8 cellular contexts compared by ENCODE assay signal in genomic region chr7:74269757-74270277, GRCh38. TPM values are rescaled to one million over a fixed set of nuclear protein-coding genes. Genes with fewer than 3 reads are reported as not detected.
A peak's percentile ranks its signal among the peaks of the same experiment; 100 is the strongest.
DNase-seq lines count a peak whose midpoint lies in the region; ATAC-seq and TF ChIP-seq lines count a peak whose summit lies in the region.

No MANE protein-coding gene starts in this region.

- H3K27ac ChIP-seq in gastrocnemius medialis: peak overlapping the region in 2 of 4 donors; percentile 34 to 55

- in situ Hi-C loops in gastrocnemius medialis (cut with MboI; ENCODE audit: low sequenced_read_pairs in 4 of 4): no loop called here

- H3K36me3 ChIP-seq in BJ (ENCODE audit: control insufficient read depth, insufficient read depth, low read length) (no peaks in the 10 kb centered on the region), gastrocnemius medialis (no peaks in the 10 kb centered on the region)

- no peaks in the 10 kb centered on the region for H3K9me3 Mint-ChIP-seq in brain

- TF ChIP-seq CTCF in BJ (IDR thresholded peaks at IDR 0.05; ENCODE audit: insufficient read depth, low read depth, low read length) (no peak), brain (conservative IDR thresholded peaks at IDR 0.05) (no peak), gastrocnemius medialis (IDR thresholded peaks at IDR 0.05 in 4 of 5, conservative IDR thresholded peaks at IDR 0.05 in 1 of 5) (no peak)

- H3K4me3 ChIP-seq in BJ (ENCODE audit: low read depth, low read length) (peak overlapping the region; percentile 43), iPS-18c (ENCODE audit: insufficient read depth, low read depth, low read length) (peak overlapping the region; percentile 31; the same call in 1 of the 2 replicates), gastrocnemius medialis (peak overlapping the region; percentile 57 to 68 (median 62))

- intact Hi-C loops in gastrocnemius medialis (cut with DNase I; ENCODE audit: low total_unique reads): loop anchor here (1.0 kb wide), 1 partner anchor 19 kb away; the partner anchor contains the start of gene CLIP2

- peaks cover 0 to 5% of the 10 kb centered on the region in 2 donors for H3K4me1 ChIP-seq in gastrocnemius medialis

- CTCF ChIA-PET in BJ (lab: Yijun Ruan, JAX): interaction anchor here (1.4 to 2.0 kb wide), 3 partner anchors 16 to 131 kb away, joined by 4 to 5 read pairs (median 4); no protein-coding TSS in a partner anchor

- no peaks in the 10 kb centered on the region for H3K9me3 ChIP-seq in T-helper 17 cell (ENCODE audit: control insufficient read depth, low read length, poor library complexity, severe bottlenecking)
- no peaks in the 10 kb centered on the region for H3K9me3 ChIP-seq in iPS-18c (ENCODE audit: control insufficient read depth, insufficient read depth, low read length)
- no peaks in the 10 kb centered on the region for H3K9me3 ChIP-seq in gastrocnemius medialis

- no peak overlapping the region for H3K27ac Mint-ChIP-seq in T-helper 17 cell
- H3K27ac Mint-ChIP-seq in brain: peak overlapping the region; percentile 38 to 94 (median 72)

- ATAC-seq in GM19438 (IDR thresholded peaks at IDR 0.05; ENCODE audit: low read depth, unreplicated experiment): peak; percentile 24
- peak; percentile 91 for ATAC-seq in T-helper 17 cell
- peak in 1 of 2 donors; percentile 41 for ATAC-seq in gastrocnemius medialis
- ATAC-seq in HG03520 (IDR thresholded peaks at IDR 0.05; ENCODE audit: unreplicated experiment): no peak

- H3K27me3 Mint-ChIP-seq in T-helper 17 cell: peaks cover 11% of the 10 kb centered on the region
- peaks cover 3% of the 10 kb centered on the region for H3K27me3 Mint-ChIP-seq in brain

- H3K4me3 Mint-ChIP-seq in T-helper 17 cell (peak overlapping the region; percentile 84), brain (peak overlapping the region; percentile 84 to 86 (median 84))

- H3K4me1 Mint-ChIP-seq in T-helper 17 cell (peaks cover 9% of the 10 kb centered on the region), brain (peaks cover 27% of the 10 kb centered on the region)

- POLR2A ChIA-PET in BJ (lab: Charles Lee): no interaction called here

- no peaks in the 10 kb centered on the region for H3K27me3 ChIP-seq in BJ (ENCODE audit: control insufficient read depth, insufficient read depth, low read length)
- no peaks in the 10 kb centered on the region for H3K27me3 ChIP-seq in gastrocnemius medialis

- no peak for TF ChIP-seq POLR2A in gastrocnemius medialis (IDR thresholded peaks at IDR 0.05)

- DNase-seq in BJ (ENCODE audit: low read depth) (no peak), NCI-H1105 treated with DMSO at 0.1 percent for 48 hours (lab: John Stamatoyannopoulos, UW) (peak; percentile 76), T-helper 17 cell (peak; percentile 38 to 49 (median 46)), gastrocnemius medialis (peak in 1 of 2 donors; percentile 15)

- H3K36me3 Mint-ChIP-seq in T-helper 17 cell (ENCODE audit: low read depth): no peaks in the 10 kb centered on the region
- H3K36me3 Mint-ChIP-seq in brain: no peaks in the 10 kb centered on the region

RNA-seq across cellular contexts. Expression of gene RFC2, which starts 15.6 kb away (rescaled TPM):
- polyA plus RNA-seq in BJ (2011; rRNA removed) (19.4 and 22.1 TPM in 2 replicates), brain (ENCODE audit: insufficient read depth, low read depth, low replicate concordance) (83.2 TPM)
- 14.0 and 20.1 TPM in 2 replicates for polyA minus RNA-seq in BJ (2011; rRNA and poly(A)+ RNA removed)
- total RNA-seq in T-helper 17 cell (10 to 100 TPM in 1 of 2 donors, 1 to 10 TPM in 1; 9.5 to 12.4 TPM), gastrocnemius medialis (10 to 100 TPM in 3 of 4 donors, 1 to 10 TPM in 1; 8.2 to 15.2 (median 12.7) TPM)

RNA-seq across cellular contexts. Expression of gene CLIP2, which starts 19.4 kb away (rescaled TPM):
- polyA plus RNA-seq in BJ (2011; rRNA removed): 4.0 and 5.6 TPM in 2 replicates
- polyA minus RNA-seq in BJ (2011; rRNA and poly(A)+ RNA removed): 11.2 and 11.6 TPM in 2 replicates
- 10 to 100 TPM in 1 of 2 donors, 1 to 10 TPM in 1; 3.2 to 13.4 TPM for total RNA-seq in T-helper 17 cell
- polyA plus RNA-seq in brain (ENCODE audit: insufficient read depth, low read depth, low replicate concordance): 101 TPM
- total RNA-seq in gastrocnemius medialis: 10 to 100 TPM in 1 of 4 donors, 1 to 10 TPM in 3; 2.0 to 10.0 (median 4.2) TPM
